ENCODE assay signal across 16 cellular contexts in genomic region chr3:24508423-24508839, GRCh38. TPM values are rescaled to one million over a fixed set of nuclear protein-coding genes. Genes with fewer than 3 reads are reported as not detected.
DNase-seq lines count a peak whose midpoint lies in the region; ATAC-seq and TF ChIP-seq lines count a peak whose summit lies in the region.
"Had no signal": no experiment of that assay in that cellular context is flagged by ENCODE, and none has a peak within 500 bp of the region (broad histone marks: within the 10 kb centered on the region; RNA-seq: fewer than 3 reads in every experiment).

No MANE protein-coding gene starts in this region.

- H3K4me3 Mint-ChIP-seq in activated T-helper 1 cell treated with anti-CD3 and anti-CD28 coated beads, Interleukin-12 subunit alpha, Interleukin-12 subunit beta, Interleukin-2, Interleukin-4 antibody, amounts not matched to agents 30 ng/mL and 10 ng/mL and 1 ng/mL, durations not matched to agents 14 hours and 24 hours and 36 hours: no peak overlapping the region
- H3K4me3 Mint-ChIP-seq: activated naive CD8-positive, alpha-beta T cell; neural progenitor cell; type B pancreatic cell had no signal

- no peak overlapping the region for H3K27ac Mint-ChIP-seq in activated T-helper 1 cell treated with anti-CD3 and anti-CD28 coated beads, Interleukin-12 subunit alpha, Interleukin-12 subunit beta, Interleukin-2, Interleukin-4 antibody, amounts not matched to agents 30 ng/mL and 10 ng/mL and 1 ng/mL, durations not matched to agents 14 hours and 24 hours and 36 hours
- H3K27ac Mint-ChIP-seq: activated naive CD8-positive, alpha-beta T cell; neural progenitor cell; type B pancreatic cell had no signal

- H3K27me3 Mint-ChIP-seq in activated T-helper 1 cell treated with anti-CD3 and anti-CD28 coated beads, Interleukin-12 subunit alpha, Interleukin-12 subunit beta, Interleukin-2, Interleukin-4 antibody, amounts not matched to agents 30 ng/mL and 10 ng/mL and 1 ng/mL, durations not matched to agents 14 hours and 24 hours and 36 hours (ENCODE audit: insufficient read depth): no peaks in the 10 kb centered on the region

- H3K36me3 Mint-ChIP-seq in activated T-helper 1 cell treated with anti-CD3 and anti-CD28 coated beads, Interleukin-12 subunit alpha, Interleukin-12 subunit beta, Interleukin-2, Interleukin-4 antibody, amounts not matched to agents 30 ng/mL and 10 ng/mL and 1 ng/mL, durations not matched to agents 14 hours and 24 hours and 36 hours (ENCODE audit: low read depth): no peaks in the 10 kb centered on the region
- H3K36me3 Mint-ChIP-seq: activated naive CD8-positive, alpha-beta T cell; neural progenitor cell; type B pancreatic cell had no signal

- H3K4me3 ChIP-seq in RWPE2 (ENCODE audit: severe bottlenecking): no peak overlapping the region
- no peak overlapping the region for H3K4me3 ChIP-seq in skeletal muscle satellite cell (ENCODE audit: low read length)
- H3K4me3 ChIP-seq: neural progenitor cell had no signal

- H3K27ac ChIP-seq in RWPE2 (ENCODE audit: poor library complexity, severe bottlenecking): peak overlapping the region; percentile 75
- H3K27ac ChIP-seq: neural progenitor cell had no signal

- H3K27me3 ChIP-seq in RWPE2 (ENCODE audit: insufficient read depth, poor library complexity, severe bottlenecking) (no peaks in the 10 kb centered on the region), skeletal muscle satellite cell (ENCODE audit: control insufficient read depth, insufficient read depth, low read length) (no peaks in the 10 kb centered on the region)
- H3K27me3 ChIP-seq: neural progenitor cell had no signal

- DNase-seq in NCI-H2081 (lab: John Stamatoyannopoulos, UW) (peak; percentile 5 to 19), NCI-H2081 treated with DMSO at 0.1 percent for 48 hours (lab: John Stamatoyannopoulos, UW) (no peak), RWPE2 (ENCODE audit: low spot score) (no peak), fibroblast of peridontal ligament (ENCODE audit: extremely low read depth) (peak; percentile 69), NCI-H1105 treated with DMSO at 0.1 percent for 48 hours (lab: John Stamatoyannopoulos, UW) (no peak)
- DNase-seq in activated CD8-positive, alpha-beta memory T cell treated with anti-CD3 and anti-CD28 coated beads, Interleukin-2, amount 50 U/mL, for 48 hours: no peak
- DNase-seq in activated T-helper 1 cell treated with anti-CD3 and anti-CD28 coated beads, Interleukin-12 subunit alpha, Interleukin-12 subunit beta, Interleukin-2, Interleukin-4 antibody, amounts not matched to agents 30 ng/mL and 10 ng/mL and 1 ng/mL, durations not matched to agents 14 hours and 24 hours and 36 hours (ENCODE audit: low spot score): no peak
- DNase-seq: 8988T; MM.1S; NCI-H510A treated with DMSO at 0.1 percent for 48 hours; SHP77; stimulated activated CD4-positive, alpha-beta T cell treated with anti-CD3 and anti-CD28 coated beads, Interleukin-12 subunit alpha, Interleukin-12 subunit beta, amount 100 ng/mL, for 4 hours had no signal

- H3K4me1 Mint-ChIP-seq in activated T-helper 1 cell treated with anti-CD3 and anti-CD28 coated beads, Interleukin-12 subunit alpha, Interleukin-12 subunit beta, Interleukin-2, Interleukin-4 antibody, amounts not matched to agents 30 ng/mL and 10 ng/mL and 1 ng/mL, durations not matched to agents 14 hours and 24 hours and 36 hours (ENCODE audit: low read depth): no peaks in the 10 kb centered on the region

- no peaks in the 10 kb centered on the region for H3K9me3 Mint-ChIP-seq in activated T-helper 1 cell treated with anti-CD3 and anti-CD28 coated beads, Interleukin-12 subunit alpha, Interleukin-12 subunit beta, Interleukin-2, Interleukin-4 antibody, amounts not matched to agents 30 ng/mL and 10 ng/mL and 1 ng/mL, durations not matched to agents 14 hours and 24 hours and 36 hours
- H3K9me3 Mint-ChIP-seq: neural progenitor cell had no signal

- H3K9ac ChIP-seq in skeletal muscle satellite cell (ENCODE audit: low read depth, low read length): peak overlapping the region; percentile 6
- H3K9ac ChIP-seq: neural progenitor cell had no signal

- TF ChIP-seq CTCF in RWPE2 (IDR thresholded peaks at IDR 0.05; ENCODE audit: poor library complexity, severe bottlenecking): no peak

- H3K9me3 ChIP-seq in RWPE2 (ENCODE audit: severe bottlenecking) (no peaks in the 10 kb centered on the region), skeletal muscle satellite cell (replicated peaks; ENCODE audit: low read length) (no peaks in the 10 kb centered on the region)

- H3K36me3 ChIP-seq in RWPE2 (ENCODE audit: low read depth) (no peaks in the 10 kb centered on the region), skeletal muscle satellite cell (ENCODE audit: insufficient read depth, low read length) (no peaks in the 10 kb centered on the region)
- H3K36me3 ChIP-seq: neural progenitor cell had no signal

- H3K4me1 ChIP-seq in RWPE2 (ENCODE audit: insufficient read depth, poor library complexity, severe bottlenecking) (peaks cover 35% of the 10 kb centered on the region), skeletal muscle satellite cell (ENCODE audit: control insufficient read depth, insufficient read depth, low read length) (peaks cover 31% of the 10 kb centered on the region)
- H3K4me1 ChIP-seq: neural progenitor cell had no signal

- peak overlapping the region; percentile 33 for H3K4me2 ChIP-seq in skeletal muscle satellite cell (ENCODE audit: low read length)
- H3K4me2 ChIP-seq: neural progenitor cell had no signal

- ATAC-seq in RWPE2 (ENCODE audit: low read depth): peak; percentile 99

- intact Hi-C loops in activated T-helper 1 cell treated with anti-CD3 and anti-CD28 coated beads, Interleukin-12 subunit alpha, Interleukin-12 subunit beta, Interleukin-2, Interleukin-4 antibody, amounts not matched to agents 30 ng/mL and 10 ng/mL and 1 ng/mL, durations not matched to agents 14 hours and 24 hours and 36 hours (cut with micrococcal nuclease): loop anchor here (10.0 kb wide), 1 partner anchor 176 kb away; no protein-coding TSS in a partner anchor

RNA-seq across cellular contexts. Expression of gene THRB, which starts 13.8 kb away (rescaled TPM):
- 1.1 and 3.0 TPM in 2 replicates for total RNA-seq in skeletal muscle satellite cell (2012; rRNA removed)
- total RNA-seq in activated T-helper 1 cell treated with anti-CD3 and anti-CD28 coated beads, Interleukin-12 subunit alpha, Interleukin-12 subunit beta, Interleukin-2, Interleukin-4 antibody, amounts not matched to agents 30 ng/mL and 10 ng/mL and 1 ng/mL, durations not matched to agents 14 hours and 24 hours and 36 hours: not detected in 2 replicates

Comparison
In these comparisons a context has a peak if more than half of its experiments do, and no peak if none do; other contexts are left out.
1. DNase-seq: peak in NCI-H2081 (2 of 2) and fibroblast of peridontal ligament (single experiment); none in NCI-H2081 treated with DMSO at 0.1 percent for 48 hours (single experiment), RWPE2 (single experiment), NCI-H1105 treated with DMSO at 0.1 percent for 48 hours (single experiment), activated CD8-positive, alpha-beta memory T cell treated with anti-CD3 and anti-CD28 coated beads, Interleukin-2, amount 50 U/mL, for 48 hours (single experiment) and activated T-helper 1 cell treated with anti-CD3 and anti-CD28 coated beads, Interleukin-12 subunit alpha, Interleukin-12 subunit beta, Interleukin-2, Interleukin-4 antibody, amounts not matched to agents 30 ng/mL and 10 ng/mL and 1 ng/mL, durations not matched to agents 14 hours and 24 hours and 36 hours (single experiment).